In genomic region chr19:4523306-4524110, GRCh38 we compare ENCODE assay signal across 8 cellular contexts. TPM values are rescaled to one million over a fixed set of nuclear protein-coding genes. Genes with fewer than 3 reads are reported as not detected.
A peak's percentile ranks its signal among the peaks of the same experiment; 100 is the strongest.
DNase-seq lines count a peak whose midpoint lies in the region; ATAC-seq, FAIRE-seq and TF ChIP-seq lines count a peak whose summit lies in the region.

No MANE protein-coding gene starts in this region.

- H3K36me3 Mint-ChIP-seq in neural crest cell (ENCODE audit: low read depth): no peaks in the 10 kb centered on the region

- H3K9me3 Mint-ChIP-seq in neural crest cell: no peaks in the 10 kb centered on the region

- TF ChIP-seq CTCF in dorsolateral prefrontal cortex (IDR thresholded peaks at IDR 0.05 in 54 of 56, conservative IDR thresholded peaks at IDR 0.05 in 2 of 56; ENCODE audit: low read depth in 1 of 56, partially characterized antibody in 56 of 56) (peak in 54 of 56 donors; percentile 27 to 67 (median 50)), neural crest cell (conservative IDR thresholded peaks at IDR 0.05) (peak; percentile 69)

- intact Hi-C loops in dorsolateral prefrontal cortex (cut with DNase I): no loop called here

- no peaks in the 10 kb centered on the region for H3K27me3 ChIP-seq in dorsolateral prefrontal cortex

- no peak overlapping the region for H3K4me3 ChIP-seq in dorsolateral prefrontal cortex

- FAIRE-seq in GM12891 (lab: Jason Lieb, UNC) (peak; percentile 70), RCC 7860 (lab: Jason Lieb, UNC) (no peak)

- H3K27ac Mint-ChIP-seq in neural crest cell (ENCODE audit: unreplicated experiment): no peak overlapping the region

- DNase-seq in AG08395 (ENCODE audit: low spot score) (peak; percentile 65), GM12891 (ENCODE audit: insufficient read length, low spot score) (no peak), RCC 7860 (ENCODE audit: low spot score) (peak; percentile 13), dorsolateral prefrontal cortex (peak in 1 of 10 donors; percentile 17), neural crest cell (ENCODE audit: low read depth, low spot score) (peak; percentile 58), OCI-M2 (lab: John Stamatoyannopoulos, UW; ENCODE audit: unreplicated experiment) (no peak), COR-L47 (lab: John Stamatoyannopoulos, UW) (no peak)

- ATAC-seq in HG02623 (IDR thresholded peaks at IDR 0.05; ENCODE audit: unreplicated experiment): no peak

- no peak overlapping the region for H3K27ac ChIP-seq in dorsolateral prefrontal cortex

- no peaks in the 10 kb centered on the region for H3K27me3 Mint-ChIP-seq in neural crest cell (ENCODE audit: low read depth)

- H3K4me1 Mint-ChIP-seq in neural crest cell: no peaks in the 10 kb centered on the region

- TF ChIP-seq POLR2A in GM12891 (IDR thresholded peaks at IDR 0.05; ENCODE audit: low read depth, low read length): no peak

- no peak overlapping the region for H3K4me3 Mint-ChIP-seq in neural crest cell

TF ChIP-seq in GM12891, 5 proteins besides CTCF, POLR2A, EP300 and RAD21:
- TF ChIP-seq TAF1 (IDR thresholded peaks at IDR 0.05; ENCODE audit: low read depth, low read length): no peak
- no peak for TF ChIP-seq POU2F2 (IDR thresholded peaks at IDR 0.05; ENCODE audit: low read depth, low read length)
- no peak for TF ChIP-seq POLR2AphosphoS5 (IDR thresholded peaks at IDR 0.05; ENCODE audit: low read depth, low read length)
- TF ChIP-seq SPI1 (IDR thresholded peaks at IDR 0.05; ENCODE audit: low read depth, low read length): no peak
- no peak for TF ChIP-seq PAX5 (IDR thresholded peaks at IDR 0.05; ENCODE audit: insufficient read depth, low read length, severe bottlenecking)

RNA-seq across cellular contexts. Expression of gene PLIN4, which starts 5.2 kb away (rescaled TPM):
- 0.54 TPM for polyA plus RNA-seq in GM12891 (2012; ENCODE audit: low read depth, missing spikeins)
- total RNA-seq in dorsolateral prefrontal cortex: 10 to 100 TPM in 16 of 120 experiments, 1 to 10 TPM in 104; 1.4 to 28.3 (median 6.3) TPM
- 0.30 and 0.47 TPM in 2 replicates for total RNA-seq in neural crest cell

RNA-seq across cellular contexts. Expression of gene PLIN5, which starts 11.5 kb away (rescaled TPM):
- polyA plus RNA-seq in GM12891 (2012; ENCODE audit: low read depth, missing spikeins): 0.24 TPM
- total RNA-seq in dorsolateral prefrontal cortex: 10 to 100 TPM in 93 of 120 experiments, 1 to 10 TPM in 27; 5.4 to 56.3 (median 15.4) TPM
- total RNA-seq in neural crest cell: 4.8 TPM in 2 replicates

RNA-seq across cellular contexts. Expression of gene LRG1, which starts 16.3 kb away (rescaled TPM):
- 1.4 TPM for polyA plus RNA-seq in GM12891 (2012; ENCODE audit: low read depth, missing spikeins)
- 1 to 10 TPM in 34 of 120 experiments, under 1 TPM in 72, not detected in 14; 0.13 to 3.5 (median 0.68) TPM for total RNA-seq in dorsolateral prefrontal cortex
- total RNA-seq in neural crest cell: 0.09 TPM in 2 replicates

RNA-seq across cellular contexts. Expression of gene SEMA6B, which starts 36.0 kb away (rescaled TPM):
- polyA plus RNA-seq in GM12891 (2012; ENCODE audit: low read depth, missing spikeins): 0.03 TPM
- total RNA-seq in dorsolateral prefrontal cortex (100 to 1,000 TPM in 56 of 120 experiments, 10 to 100 TPM in 64; 32.4 to 162 (median 98.7) TPM), neural crest cell (21.7 and 25.3 TPM in 2 replicates)

RNA-seq across cellular contexts. Expression of gene HDGFL2, which starts 51.4 kb away (rescaled TPM):
- polyA plus RNA-seq in GM12891 (2012; ENCODE audit: low read depth, missing spikeins): 33.5 TPM
- total RNA-seq in dorsolateral prefrontal cortex (10 to 100 TPM; 42.3 to 73.8 (median 56.9) TPM), neural crest cell (103 and 110 TPM in 2 replicates)

Comparison
In these comparisons a context has a peak if more than half of its experiments do, and no peak if none do; other contexts are left out.
1. DNase-seq: peak in AG08395 (single experiment), RCC 7860 (single experiment) and neural crest cell (single experiment); none in GM12891 (single experiment), OCI-M2 (single experiment) and COR-L47 (single experiment).